Comparison of ENCODE assay signal across 9 cellular contexts in genomic region chr5:16726538-16726946, GRCh38.
DNase-seq lines count a peak whose midpoint lies in the region; ATAC-seq lines count a peak whose summit lies in the region.
"Had no signal": no experiment of that assay in that cellular context is flagged by ENCODE, and none has a peak within 500 bp of the region (broad histone marks: within the 10 kb centered on the region; RNA-seq: fewer than 3 reads in every experiment).

No MANE protein-coding gene starts in this region.

- peaks cover 32% of the 10 kb centered on the region for H3K27me3 Mint-ChIP-seq in T-helper 17 cell

- H3K9me3 ChIP-seq in T-helper 17 cell (ENCODE audit: control insufficient read depth, low read length, poor library complexity, severe bottlenecking) = no peaks in the 10 kb centered on the region

- DNase-seq in DMS153 treated with DMSO at 0.1 percent for 48 hours (lab: John Stamatoyannopoulos, UW; ENCODE audit: unreplicated experiment) = peak; percentile 62
- peak; percentile 37 for DNase-seq in H4 (ENCODE audit: low spot score)
- peak; percentile 52 for DNase-seq in RPMI7951 (ENCODE audit: low read depth)
- no peak for DNase-seq in SKM-1 (lab: John Stamatoyannopoulos, UW; ENCODE audit: unreplicated experiment)
- no peak for DNase-seq in GOT3 (lab: John Stamatoyannopoulos, UW)
- DNase-seq in T-helper 17 cell = no peak
- DNase-seq: cortex of kidney had no signal

- ATAC-seq in esophagus mucosa = peak; percentile 37
- no peak for ATAC-seq in HG03139 (IDR thresholded peaks at IDR 0.05; ENCODE audit: unreplicated experiment)
- ATAC-seq in T-helper 17 cell = no peak

- H3K27ac Mint-ChIP-seq in T-helper 17 cell = no peak overlapping the region

- H3K4me3 Mint-ChIP-seq in T-helper 17 cell = no peak overlapping the region

- peaks cover 3% of the 10 kb centered on the region for H3K4me1 Mint-ChIP-seq in T-helper 17 cell

- H3K36me3 Mint-ChIP-seq in T-helper 17 cell (ENCODE audit: low read depth) = peaks cover 4% of the 10 kb centered on the region

Comparison
In these comparisons a context has a peak if more than half of its experiments do, and no peak if none do; other contexts are left out.
1. DNase-seq: peak in DMS153 treated with DMSO at 0.1 percent for 48 hours (single experiment), H4 (single experiment) and RPMI7951 (single experiment); none in SKM-1 (single experiment), GOT3 (single experiment) and T-helper 17 cell (0 of 3).